Comparison of ENCODE assay signal across 10 cellular contexts in genomic region chr10:28241766-28242399, GRCh38.
DNase-seq lines count a peak whose midpoint lies in the region; ATAC-seq, FAIRE-seq and TF ChIP-seq lines count a peak whose summit lies in the region.
"Had no signal": no experiment of that assay in that cellular context is flagged by ENCODE, and none has a peak within 500 bp of the region (broad histone marks: within the 10 kb centered on the region; RNA-seq: fewer than 3 reads in every experiment).

No MANE protein-coding gene starts in this region.

- ATAC-seq in HG03045 (IDR thresholded peaks at IDR 0.05; ENCODE audit: unreplicated experiment) = no peak

- POLR2A ChIA-PET in MCF 10A (lab: Yijun Ruan, JAX) = no interaction called here

- intact Hi-C loops in MCF 10A (cut with micrococcal nuclease) = loop anchor here (1.0 to 5.0 kb wide), 8 partner anchors 63 to 871 kb away; no protein-coding TSS in a partner anchor

- peaks cover 5% of the 10 kb centered on the region for H3K4me1 Mint-ChIP-seq in MCF 10A (ENCODE audit: insufficient read depth, unreplicated experiment)

- CTCF ChIA-PET in MCF 10A (lab: Yijun Ruan, JAX) = interaction anchor here (0.5 to 2.2 kb wide), 24 partner anchors 9 to 875 kb away, joined by 3 to 12 read pairs (median 3); no protein-coding TSS in a partner anchor

- H3K4me3 Mint-ChIP-seq in MCF 10A (ENCODE audit: unreplicated experiment) = no peak overlapping the region
- H3K4me3 Mint-ChIP-seq: IgD-negative memory B cell; natural killer cell treated with Interleukin-12 subunit alpha and Interleukin-12 subunit beta and Interleukin-15 and Interleukin-18, amount 100 ng/mL, for 72 hours had no signal

- peak; percentile 81 for FAIRE-seq in GM18507 (lab: Jason Lieb, UNC)

- peak; percentile 75 for TF ChIP-seq CTCF in MCF 10A (IDR thresholded peaks at IDR 0.05; ENCODE audit: unreplicated experiment)

- H3K9me3 Mint-ChIP-seq in MCF 10A (ENCODE audit: unreplicated experiment) = no peaks in the 10 kb centered on the region
- H3K9me3 Mint-ChIP-seq: natural killer cell treated with Interleukin-12 subunit alpha and Interleukin-12 subunit beta and Interleukin-15 and Interleukin-18, amount 100 ng/mL, for 72 hours had no signal

- BruUV-seq in MCF 10A (replicated peaks; lab: Mats Ljungman, UMichigan) = no TSS peak

- no peak overlapping the region for H3K27ac Mint-ChIP-seq in MCF 10A (ENCODE audit: low read depth, unreplicated experiment)
- H3K27ac Mint-ChIP-seq: IgD-negative memory B cell had no signal

- H3K27me3 Mint-ChIP-seq in MCF 10A (ENCODE audit: insufficient read depth, unreplicated experiment) = no peaks in the 10 kb centered on the region
- H3K27me3 Mint-ChIP-seq: natural killer cell treated with Interleukin-12 subunit alpha and Interleukin-12 subunit beta and Interleukin-15 and Interleukin-18, amount 100 ng/mL, for 72 hours had no signal

- DNase-seq in AML-193 (lab: John Stamatoyannopoulos, UW) = peak; percentile 25 to 26
- no peak for DNase-seq in GM18507 (ENCODE audit: extremely low spot score, insufficient read length, low read depth)
- DNase-seq in HT1080 (ENCODE audit: low read depth) = peak; percentile 25
- DNase-seq in RPMI8226 = peak; percentile 49
- peak; percentile 64 for DNase-seq in MCF 10A (ENCODE audit: unreplicated experiment)
- DNase-seq in iris pigment epithelial cell (ENCODE audit: low read depth) = peak; percentile 54
- peak; percentile 11 to 14 for DNase-seq in stimulated activated CD4-positive, alpha-beta T cell treated with anti-CD3 and anti-CD28 coated beads, Interleukin-4, amount 100 ng/mL, for 4 hours

- no peaks in the 10 kb centered on the region for H3K36me3 Mint-ChIP-seq in MCF 10A (ENCODE audit: insufficient read depth, unreplicated experiment)
